In the genomic region with DNA sequence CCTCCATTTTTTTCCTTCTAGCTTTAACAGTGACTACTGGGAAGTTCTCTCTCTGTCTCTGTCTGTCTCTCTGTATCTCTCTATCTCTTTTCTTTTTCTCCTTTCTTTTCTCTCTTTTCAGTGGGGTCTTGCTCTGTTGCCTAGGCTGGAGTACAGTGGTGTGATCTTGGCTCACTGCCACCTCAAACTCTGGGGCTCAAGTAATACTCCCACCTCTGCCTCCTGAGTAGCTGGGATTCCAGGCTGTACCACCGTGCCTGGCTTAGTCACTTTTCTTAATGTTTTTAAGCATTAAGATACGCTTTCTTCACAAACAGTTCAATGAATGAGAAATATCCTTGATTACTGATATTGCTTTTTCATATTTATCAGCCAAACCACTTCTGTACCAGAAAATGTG, we compare ENCODE assay signal across 17 cellular contexts. TPM values are rescaled to one million over a fixed set of nuclear protein-coding genes. Genes with fewer than 3 reads are reported as not detected.
DNase-seq lines count a peak whose midpoint lies in the region; ATAC-seq and TF ChIP-seq lines count a peak whose summit lies in the region.
"Had no signal": no experiment of that assay in that cellular context is flagged by ENCODE, and none has a peak within 500 bp of the region (broad histone marks: within the 10 kb centered on the region; RNA-seq: fewer than 3 reads in every experiment).

No MANE protein-coding gene starts in this region.

- H3K9me3 Mint-ChIP-seq in type B pancreatic cell: no peaks in the 10 kb centered on the region
- H3K9me3 Mint-ChIP-seq: CD8-positive, alpha-beta T cell had no signal

- H3K9me3 ChIP-seq in IMR-90 (ENCODE audit: control insufficient read depth, insufficient read depth, low read length): no peaks in the 10 kb centered on the region
- no peaks in the 10 kb centered on the region for H3K9me3 ChIP-seq in body of pancreas
- no peaks in the 10 kb centered on the region for H3K9me3 ChIP-seq in osteoblast (ENCODE audit: low read depth, low read length)
- H3K9me3 ChIP-seq: BE2C, SJSA1 had no signal

- intact Hi-C loops in IMR-90 (cut with micrococcal nuclease) (no loop called here), body of pancreas (cut with DNase I) (no loop called here), cardiac septum (cut with DNase I) (no loop called here)

- no peak for TF ChIP-seq RAD21 in IMR-90 (IDR thresholded peaks at IDR 0.05; ENCODE audit: low read length)

- no peak overlapping the region for H4K91ac ChIP-seq in IMR-90 (ENCODE audit: insufficient read depth, low read depth, low read length)

- peaks cover 13 to 58% of the 10 kb centered on the region in 2 experiments for H3K79me1 ChIP-seq in IMR-90 (ENCODE audit: low read depth in 1 of 2, low read length in 2 of 2)

- H2AK5ac ChIP-seq in IMR-90 (ENCODE audit: low read depth, low read length): 0 out of 2 replicates have a peak overlapping the region, but pooled peaks have one; percentile 13

- H3K27me3 Mint-ChIP-seq in type B pancreatic cell: no peaks in the 10 kb centered on the region
- H3K27me3 Mint-ChIP-seq: IgD-negative memory B cell had no signal

- H3K27ac ChIP-seq in IMR-90 (ENCODE audit: insufficient read depth, low read length) (no peak overlapping the region), body of pancreas (peak overlapping the region in 3 of 4 donors; percentile 10 to 74 (median 67)), osteoblast (ENCODE audit: low read depth, low read length) (no peak overlapping the region)
- H3K27ac ChIP-seq: RWPE1, SJSA1 had no signal

- no peak overlapping the region for H2BK20ac ChIP-seq in IMR-90 (ENCODE audit: low read depth, low read length)

- TF ChIP-seq CTCF in IMR-90 (conservative IDR thresholded peaks at IDR 0.05; ENCODE audit: low read depth, low read length): no peak
- no peak for TF ChIP-seq CTCF in body of pancreas (IDR thresholded peaks at IDR 0.05)
- TF ChIP-seq CTCF in type B pancreatic cell (conservative IDR thresholded peaks at IDR 0.05): no peak
- no peak for TF ChIP-seq CTCF in osteoblast (IDR thresholded peaks at IDR 0.05; ENCODE audit: extremely low read depth, low read depth, low read length)

- no peak overlapping the region for H3K18ac ChIP-seq in IMR-90 (ENCODE audit: low read depth, low read length)

- POLR2A ChIA-PET in IMR-90 (lab: Charles Lee; ENCODE audit: unreplicated experiment): no interaction called here

- H2BK15ac ChIP-seq in IMR-90 (ENCODE audit: low read depth, low read length): no peak overlapping the region

- H3K4me1 ChIP-seq in IMR-90 (ENCODE audit: control insufficient read depth, insufficient read depth, low read length): peaks cover 7% of the 10 kb centered on the region
- H3K4me1 ChIP-seq in body of pancreas: peaks cover 46% of the 10 kb centered on the region
- H3K4me1 ChIP-seq in osteoblast (ENCODE audit: insufficient read depth, low read length): peaks cover 12% of the 10 kb centered on the region
- H3K4me1 ChIP-seq: BE2C had no signal

- no peak overlapping the region for H2AK9ac ChIP-seq in IMR-90 (replicated peaks; ENCODE audit: low read depth, low read length, poor library complexity)

- H3K14ac ChIP-seq in IMR-90 (replicated peaks; ENCODE audit: low read depth, low read length): no peak overlapping the region

- CTCF ChIA-PET in IMR-90 (lab: Yijun Ruan, JAX): no interaction called here

- H2BK5ac ChIP-seq in IMR-90 (ENCODE audit: low read depth, low read length, poor library complexity, severe bottlenecking): no peak overlapping the region

- peaks cover 28% of the 10 kb centered on the region for H3K4me1 Mint-ChIP-seq in type B pancreatic cell (ENCODE audit: unreplicated experiment)

- H3K9me1 ChIP-seq in IMR-90 (ENCODE audit: insufficient read depth, low read length): 0 out of 2 replicates have a peak, but pooled peaks cover 3% of the 10 kb centered on the region

- H4K20me1 ChIP-seq in IMR-90 (ENCODE audit: insufficient read depth, low read length) (no peaks in the 10 kb centered on the region), osteoblast (ENCODE audit: insufficient read depth, low read length) (peaks cover 5% of the 10 kb centered on the region)

- ATAC-seq in IMR-90 (ENCODE audit: low read depth) (no peak), body of pancreas (no peak)
- ATAC-seq: CD8-positive, alpha-beta T cell had no signal

- peak overlapping the region; percentile 20 for H3K27ac Mint-ChIP-seq in type B pancreatic cell
- H3K27ac Mint-ChIP-seq: CD8-positive, alpha-beta T cell; IgD-negative memory B cell had no signal

- DNase-seq in IMR-90: no peak
- no peak for DNase-seq in body of pancreas
- DNase-seq in kidney tubule cell (ENCODE audit: low spot score): peak; percentile 35
- DNase-seq in type B pancreatic cell (ENCODE audit: extremely low spot score, unreplicated experiment): no peak
- no peak for DNase-seq in cardiac septum (ENCODE audit: low spot score)
- DNase-seq in NOMO-1 (lab: John Stamatoyannopoulos, UW; ENCODE audit: unreplicated experiment in 2 of 2): no peak
- no peak for DNase-seq in osteoblast (ENCODE audit: insufficient read length, low spot score, missing footprints)
- DNase-seq: BE2C; CD8-positive, alpha-beta T cell; DND-41; NCI-H1436 treated with DMSO at 0.1 percent for 48 hours; NCI-H2081 treated with DMSO at 0.1 percent for 48 hours; NCI-H524; OCI-M1 had no signal

- no peak overlapping the region for H3K9ac ChIP-seq in IMR-90 (ENCODE audit: low read depth, low read length)

- no CpG with 5 or more reads among the region's 2 CpGs for WGBS in IMR-90 (ENCODE audit: extremely low coverage in 2 of 2, insufficient read length in 1 of 2), 2 experiments
- 86 to 93% methylated on average over 2 of the region's 2 CpGs for WGBS in body of pancreas, 2 donors

- in situ Hi-C loops in IMR-90 (cut with MboI; ENCODE audit: low sequenced_read_pairs): no loop called here

- H2AFZ ChIP-seq in IMR-90 (replicated peaks; ENCODE audit: low read length, poor library complexity) (no peak overlapping the region), osteoblast (ENCODE audit: low read length) (no peak overlapping the region)

- no peak overlapping the region for H3K56ac ChIP-seq in IMR-90 (ENCODE audit: extremely low read depth, insufficient read depth, low read length)

- H3K4ac ChIP-seq in IMR-90 (ENCODE audit: low read depth, low read length): no peak overlapping the region

- H2BK120ac ChIP-seq in IMR-90 (ENCODE audit: low read depth, low read length): no peak overlapping the region

- BruUV-seq in IMR-90 (replicated peaks; lab: Mats Ljungman, UMichigan): no TSS peak

- dilution Hi-C loops in IMR-90 (cut with HindIII; ENCODE audit: low sequenced_read_pairs, unreplicated experiment): no loop called here

- peak overlapping the region; percentile 1 for H3K4me3 Mint-ChIP-seq in type B pancreatic cell
- H3K4me3 Mint-ChIP-seq: CD8-positive, alpha-beta T cell had no signal

- H3K4me2 ChIP-seq in IMR-90 (ENCODE audit: low read depth, low read length): no peak overlapping the region
- H3K4me2 ChIP-seq in osteoblast (ENCODE audit: insufficient read depth, low read length): no peak overlapping the region

- H3K36me3 ChIP-seq in IMR-90 (ENCODE audit: control insufficient read depth, insufficient read depth, low read length) (peaks cover 2% of the 10 kb centered on the region; the same call in 1 of the 2 replicates), body of pancreas (replicated peaks in 1 of 2; ENCODE audit: insufficient read depth in 1 of 2, low read depth in 2 of 2) (no peaks in the 10 kb centered on the region), osteoblast (ENCODE audit: insufficient read depth, low read length) (no peaks in the 10 kb centered on the region)
- H3K36me3 ChIP-seq: BE2C had no signal

- no peak overlapping the region for H4K5ac ChIP-seq in IMR-90 (ENCODE audit: low read depth, low read length)

- no peak for TF ChIP-seq POLR2A in IMR-90 (IDR thresholded peaks at IDR 0.05; ENCODE audit: low read depth, low read length)
- TF ChIP-seq POLR2A in body of pancreas (IDR thresholded peaks at IDR 0.05): no peak

- H3K4me3 ChIP-seq in IMR-90 (ENCODE audit: insufficient read depth, low read depth, low read length): no peak overlapping the region
- no peak overlapping the region for H3K4me3 ChIP-seq in body of pancreas
- H3K4me3 ChIP-seq in osteoblast (ENCODE audit: insufficient read depth, low read length): no peak overlapping the region
- H3K4me3 ChIP-seq: SJSA1 had no signal

- H3K36me3 Mint-ChIP-seq in type B pancreatic cell: peaks cover 13% of the 10 kb centered on the region

- H3K27me3 ChIP-seq in IMR-90 (ENCODE audit: control insufficient read depth, insufficient read depth, low read length) (no peaks in the 10 kb centered on the region), body of pancreas (no peaks in the 10 kb centered on the region), osteoblast (ENCODE audit: insufficient read depth, low read length) (no peaks in the 10 kb centered on the region)
- H3K27me3 ChIP-seq: BE2C, SJSA1 had no signal

- H3K23ac ChIP-seq in IMR-90 (ENCODE audit: low read depth, low read length): no peak overlapping the region

- H4K8ac ChIP-seq in IMR-90 (ENCODE audit: low read depth in 2 of 2, low read length in 2 of 2): no peak overlapping the region

- peaks cover 57% of the 10 kb centered on the region for H3K79me2 ChIP-seq in osteoblast (ENCODE audit: insufficient read depth, low read length)

TF ChIP-seq in IMR-90, 13 proteins besides CTCF, POLR2A, EP300 and RAD21:
- TF ChIP-seq BHLHE40 (IDR thresholded peaks at IDR 0.05; ENCODE audit: low read depth, low read length) (no peak), MAZ (IDR thresholded peaks at IDR 0.05; ENCODE audit: borderline replicate concordance, low read depth, low read length) (no peak), RFX5 (IDR thresholded peaks at IDR 0.05; ENCODE audit: low read depth, low read length) (no peak), CHD1 (IDR thresholded peaks at IDR 0.05; ENCODE audit: low read depth, low read length) (no peak), CEBPB (IDR thresholded peaks at IDR 0.05; ENCODE audit: low read depth, low read length) (no peak), NFE2L2 (IDR thresholded peaks at IDR 0.05; ENCODE audit: low read depth, low read length) (no peak), SMC3 (IDR thresholded peaks at IDR 0.05; ENCODE audit: low read depth, low read length) (no peak), MXI1 (IDR thresholded peaks at IDR 0.05; ENCODE audit: borderline replicate concordance, low read depth, low read length) (no peak)
TF ChIP-seq in IMR-90: peak in this region for 0.

RNA-seq across cellular contexts. Expression of a gene that starts 13.1 kb away (rescaled TPM):
- total RNA-seq in IMR-90 (2012; rRNA removed): 22.8 and 24.0 TPM in 2 replicates
- 5.6 and 7.6 TPM in 2 replicates for polyA plus RNA-seq in IMR-90 (2012; rRNA removed)
- 1.8 and 6.0 TPM in 2 replicates for polyA plus RNA-seq in IMR-90 (2012; cell fraction: cytosol; rRNA removed)
- polyA plus RNA-seq in IMR-90 (2012; cell fraction: nucleus; rRNA removed; ENCODE audit: low replicate concordance): 2.3 and 13.9 TPM in 2 replicates
- 10 to 100 TPM; 45.2 to 46.2 TPM for total RNA-seq in body of pancreas
- 21.1 and 46.8 TPM in 2 replicates for total RNA-seq in type B pancreatic cell (ENCODE audit: low replicate concordance)
- 51.2 TPM for total RNA-seq in cardiac septum
- total RNA-seq in osteoblast: 40.5 and 51.0 TPM in 2 replicates

Comparison
In these comparisons a context has a peak if more than half of its experiments do, and no peak if none do; other contexts are left out.
1. H3K27ac ChIP-seq: peak in body of pancreas (3 of 4); none in IMR-90 (single experiment) and osteoblast (single experiment).